ENCODE assay signal across 30 cellular contexts in the genomic region with DNA sequence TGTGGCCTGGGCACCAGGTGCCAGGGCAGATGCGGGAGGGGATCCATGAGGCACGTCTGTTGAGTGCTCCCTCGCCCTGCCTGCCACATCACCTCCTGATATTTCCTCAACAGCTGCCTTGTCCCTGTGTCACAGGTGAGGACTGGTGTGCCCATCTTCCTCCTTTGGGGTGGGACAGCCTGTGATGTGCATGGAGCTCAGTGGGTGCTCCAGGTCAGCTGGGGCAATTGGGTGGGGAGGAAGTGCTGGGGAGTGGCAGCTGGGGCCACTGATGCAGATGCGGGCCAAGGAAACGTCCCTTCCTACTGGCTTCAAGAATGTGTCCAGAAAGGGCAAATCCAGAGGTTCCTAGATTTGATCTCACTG.
"Had no signal": no experiment of that assay in that cellular context is flagged by ENCODE, and none has a peak within 500 bp of the region (broad histone marks: within the 10 kb centered on the region; RNA-seq: fewer than 3 reads in every experiment).

No MANE protein-coding gene starts in this region.

- H3K27me3 ChIP-seq: colonic mucosa, esophagus muscularis mucosa, foreskin keratinocyte, gastroesophageal sphincter, heart left ventricle, hepatocyte, left lung, pancreas, right lobe of liver, tibial nerve, upper lobe of right lung, uterus had no signal

- DNase-seq: colonic mucosa; effector CD8-positive, alpha-beta T cell; endodermal cell; foreskin keratinocyte; left cardiac atrium; mammary epithelial cell; mesendoderm; nephron progenitor cell; occipital lobe; stimulated activated CD4-positive, alpha-beta T cell treated with anti-CD3 and anti-CD28 coated beads, Interleukin-2, amount 100 ng/mL, for 24 hours; stimulated activated CD4-positive, alpha-beta T cell treated with anti-CD3 and anti-CD28 coated beads, Interleukin-4, amount 100 ng/mL, for 24 hours; stimulated activated naive CD8-positive, alpha-beta T cell treated with anti-CD3 and anti-CD28 coated beads, Interleukin-15, Interleukin-2, amounts not matched to agents 100 U/mL and 50 U/mL, for 24 hours; uterus had no signal

- H3K4me1 ChIP-seq: colonic mucosa, foreskin keratinocyte, gastroesophageal sphincter, left lung, pancreas, tibial nerve, upper lobe of right lung, uterus had no signal

- H3K4me1 Mint-ChIP-seq: stimulated activated memory B cell treated with anti-CD40 and anti-IgM and Interleukin-4, amounts not matched to agents 10 μg/mL and 1 μg/mL and 100 μg/mL, for 72 hours had no signal

- H3K4me3 ChIP-seq: colonic mucosa, esophagus muscularis mucosa, gastroesophageal sphincter, heart left ventricle, hepatocyte, left lung, pancreas, right lobe of liver, smooth muscle cell, thoracic aorta, tibial nerve, upper lobe of right lung, uterus had no signal

- ATAC-seq: foreskin keratinocyte; gastroesophageal sphincter; heart left ventricle; left cardiac atrium; left lung; naive thymus-derived CD8-positive, alpha-beta T cell; pancreas; right lobe of liver; stimulated activated memory B cell treated with anti-CD40 and anti-IgM and Interleukin-4, amounts not matched to agents 10 μg/mL and 1 μg/mL and 100 μg/mL, for 72 hours; stimulated activated naive CD8-positive, alpha-beta T cell treated with anti-CD3 and anti-CD28 coated beads, Interleukin-15, Interleukin-2, amounts not matched to agents 100 U/mL and 50 U/mL, for 24 hours; upper lobe of right lung had no signal

- H3K4me3 Mint-ChIP-seq: dendritic cell treated with granulocyte-macrophage colony-stimulating factor and Interleukin-4, amounts not matched to agents 40 ng/mL and 50 ng/mL, for 4 days; endodermal cell; naive thymus-derived CD8-positive, alpha-beta T cell; nephron progenitor cell; stimulated activated memory B cell treated with anti-CD40 and anti-IgM and Interleukin-4, amounts not matched to agents 10 μg/mL and 1 μg/mL and 100 μg/mL, for 72 hours had no signal

- H3K27ac ChIP-seq: colonic mucosa, epithelial cell of prostate, esophagus muscularis mucosa, foreskin keratinocyte, gastroesophageal sphincter, heart left ventricle, hepatocyte, left lung, pancreas, right lobe of liver, thoracic aorta, tibial nerve, upper lobe of right lung, uterus had no signal

- H3K36me3 ChIP-seq: colonic mucosa, pancreas, right lobe of liver, upper lobe of right lung, uterus had no signal

- FAIRE-seq: islet of Langerhans, pancreas had no signal

- H3K9me3 ChIP-seq: colonic mucosa, esophagus muscularis mucosa, gastroesophageal sphincter, heart left ventricle, left lung, pancreas, right lobe of liver, thoracic aorta, tibial nerve, upper lobe of right lung, uterus had no signal

- H3K9me3 Mint-ChIP-seq: dendritic cell treated with granulocyte-macrophage colony-stimulating factor and Interleukin-4, amounts not matched to agents 40 ng/mL and 50 ng/mL, for 4 days; endodermal cell; naive thymus-derived CD8-positive, alpha-beta T cell; nephron progenitor cell; stimulated activated memory B cell treated with anti-CD40 and anti-IgM and Interleukin-4, amounts not matched to agents 10 μg/mL and 1 μg/mL and 100 μg/mL, for 72 hours had no signal

- H2AFZ ChIP-seq: hepatocyte had no signal

- H3K4me2 ChIP-seq: hepatocyte, smooth muscle cell had no signal

- H3K36me3 Mint-ChIP-seq: stimulated activated memory B cell treated with anti-CD40 and anti-IgM and Interleukin-4, amounts not matched to agents 10 μg/mL and 1 μg/mL and 100 μg/mL, for 72 hours had no signal

- H3K27ac Mint-ChIP-seq: dendritic cell treated with granulocyte-macrophage colony-stimulating factor and Interleukin-4, amounts not matched to agents 40 ng/mL and 50 ng/mL, for 4 days; endodermal cell; naive thymus-derived CD8-positive, alpha-beta T cell; nephron progenitor cell; progenitor cell of endocrine pancreas; stimulated activated memory B cell treated with anti-CD40 and anti-IgM and Interleukin-4, amounts not matched to agents 10 μg/mL and 1 μg/mL and 100 μg/mL, for 72 hours had no signal
